Comparison of ENCODE assay signal across 8 cellular contexts in the genomic region with DNA sequence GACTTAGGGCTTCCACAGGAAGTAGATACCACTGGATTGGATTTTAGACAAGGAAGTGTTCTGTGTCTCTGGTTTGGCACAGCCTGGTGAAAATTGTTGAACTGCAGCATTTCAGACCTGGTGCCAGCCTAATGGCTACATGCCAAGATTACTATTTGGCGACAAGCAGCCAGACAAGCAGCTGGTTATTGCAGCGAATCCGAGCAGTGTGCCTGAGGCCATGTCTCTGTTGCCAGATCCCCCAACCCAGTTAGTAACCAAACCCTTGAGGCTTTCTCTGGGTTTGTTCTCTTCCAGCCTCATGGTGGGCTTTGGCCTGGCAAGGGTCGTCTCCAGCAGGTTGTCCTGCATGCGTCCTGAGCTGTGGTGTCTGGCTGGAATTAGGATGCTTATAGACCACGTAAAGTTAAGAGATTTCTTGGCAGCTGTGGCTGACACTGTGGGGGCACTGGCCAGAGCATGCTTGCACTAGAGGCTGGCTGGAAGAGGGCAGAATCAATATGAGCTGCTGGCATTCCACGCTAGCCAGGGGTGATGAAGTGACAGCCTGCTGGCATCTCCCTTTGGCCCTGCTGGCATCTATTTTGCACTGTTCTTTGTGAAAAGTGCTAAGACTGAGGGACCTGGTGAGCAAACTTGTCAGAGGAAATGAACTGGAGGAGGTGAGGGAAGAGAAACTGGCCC.
DNase-seq lines count a peak whose midpoint lies in the region; ATAC-seq and TF ChIP-seq lines count a peak whose summit lies in the region.

No MANE protein-coding gene starts in this region.

- TF ChIP-seq CTCF in BE2C (IDR thresholded peaks at IDR 0.05; ENCODE audit: low read depth, low read length) (no peak), HFFc6 (IDR thresholded peaks at IDR 0.05) (no peak)

- H3K4me1 Mint-ChIP-seq in HFFc6 (ENCODE audit: low read depth) = no peaks in the 10 kb centered on the region

- ATAC-seq in stimulated activated naive CD8-positive, alpha-beta T cell treated with anti-CD3 and anti-CD28 coated beads, Interleukin-15, Interleukin-2, amounts not matched to agents 100 U/mL and 50 U/mL, for 24 hours = no peak
- no peak for ATAC-seq in GM19324 (IDR thresholded peaks at IDR 0.05; ENCODE audit: low FRiP score, unreplicated experiment)

- peaks cover 22% of the 10 kb centered on the region for H3K4me1 ChIP-seq in BE2C

- H3K9me3 ChIP-seq in BE2C = no peaks in the 10 kb centered on the region

- H3K9me3 Mint-ChIP-seq in HFFc6 = no peaks in the 10 kb centered on the region

- DNase-seq in BE2C (peak; percentile 87), NCI-H345 (lab: John Stamatoyannopoulos, UW) (peak; percentile 72), fibroblast of gingiva (ENCODE audit: low read depth) (peak; percentile 34), myocyte (ENCODE audit: low read depth) (peak; percentile 60), NCI-H187 (lab: John Stamatoyannopoulos, UW) (no peak), HFFc6 (no peak)
- no peak for DNase-seq in stimulated activated naive CD8-positive, alpha-beta T cell treated with anti-CD3 and anti-CD28 coated beads, Interleukin-15, Interleukin-2, amounts not matched to agents 100 U/mL and 50 U/mL, for 24 hours

- no peak overlapping the region for H3K27ac Mint-ChIP-seq in HFFc6

- peaks cover 5% of the 10 kb centered on the region; the same call in 1 of the 2 replicates for H3K36me3 Mint-ChIP-seq in HFFc6 (ENCODE audit: low read depth)

- no peak overlapping the region for H3K4me3 Mint-ChIP-seq in HFFc6

- H3K27me3 Mint-ChIP-seq in HFFc6 (ENCODE audit: insufficient read depth) = no peaks in the 10 kb centered on the region

- no peaks in the 10 kb centered on the region for H3K36me3 ChIP-seq in BE2C

- no peaks in the 10 kb centered on the region for H3K27me3 ChIP-seq in BE2C

- no peak overlapping the region for H3K4me3 ChIP-seq in BE2C (ENCODE audit: low read depth, low read length)

Comparison
In these comparisons a context has a peak if more than half of its experiments do, and no peak if none do; other contexts are left out.
1. DNase-seq: peak in BE2C (single experiment), NCI-H345 (single experiment), fibroblast of gingiva (single experiment) and myocyte (single experiment); none in NCI-H187 (0 of 2), stimulated activated naive CD8-positive, alpha-beta T cell treated with anti-CD3 and anti-CD28 coated beads, Interleukin-15, Interleukin-2, amounts not matched to agents 100 U/mL and 50 U/mL, for 24 hours (single experiment) and HFFc6 (single experiment).